In the genomic region with DNA sequence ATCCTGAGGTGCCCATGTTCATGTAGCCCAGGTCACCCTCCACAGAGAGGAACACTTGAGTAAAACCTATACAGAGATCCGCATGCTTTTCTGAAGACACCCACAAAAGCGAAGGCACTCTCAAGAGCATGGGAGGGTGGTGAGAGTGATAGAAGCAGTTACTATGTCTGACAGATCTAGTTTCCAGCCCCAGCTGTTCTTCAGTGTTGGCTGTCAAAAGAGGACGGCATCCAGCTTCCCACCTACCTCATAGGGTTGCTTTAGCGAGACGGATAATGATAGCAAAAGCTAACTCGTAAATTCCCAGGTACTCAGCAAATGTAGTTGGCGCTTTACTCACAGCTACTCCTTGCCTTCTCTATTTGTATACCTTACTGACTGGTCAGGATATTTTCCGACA, we compare ENCODE assay signal across 29 cellular contexts. TPM values are rescaled to one million over a fixed set of nuclear protein-coding genes. Genes with fewer than 3 reads are reported as not detected.
DNase-seq lines count a peak whose midpoint lies in the region; ATAC-seq, FAIRE-seq and TF ChIP-seq lines count a peak whose summit lies in the region.
"Had no signal": no experiment of that assay in that cellular context is flagged by ENCODE, and none has a peak within 500 bp of the region (broad histone marks: within the 10 kb centered on the region; RNA-seq: fewer than 3 reads in every experiment).

No MANE protein-coding gene starts in this region.

- no peak overlapping the region for H3K4me3 ChIP-seq in RWPE2 (ENCODE audit: severe bottlenecking)
- H3K4me3 ChIP-seq: body of pancreas, esophagus squamous epithelium, gastrocnemius medialis, lower lobe of right lung, ovary, uterus had no signal

- peaks cover 36% of the 10 kb centered on the region for H3K27me3 ChIP-seq in RWPE2 (ENCODE audit: insufficient read depth, poor library complexity, severe bottlenecking)
- H3K27me3 ChIP-seq: ovary, testis, uterus had no signal

- no peak for TF ChIP-seq POLR2A in GM12891 (IDR thresholded peaks at IDR 0.05; ENCODE audit: low read depth, low read length)

- ATAC-seq in RWPE2 (ENCODE audit: low read depth) (no peak), left colon (no peak)
- ATAC-seq: body of pancreas, gastrocnemius medialis, lower lobe of right lung, right cardiac atrium, Right ventricle myocardium inferior had no signal

- H3K9me3 ChIP-seq in RWPE2 (ENCODE audit: severe bottlenecking) = no peaks in the 10 kb centered on the region
- H3K9me3 ChIP-seq: body of pancreas, esophagus squamous epithelium, gastrocnemius medialis, lower lobe of right lung, ovary, testis, uterus had no signal

- intact Hi-C loops in left colon (cut with DNase I, micrococcal nuclease) = no loop called here

- no peak overlapping the region for H3K27ac ChIP-seq in RWPE2 (ENCODE audit: poor library complexity, severe bottlenecking)
- H3K27ac ChIP-seq: body of pancreas, esophagus squamous epithelium, lower lobe of right lung, ovary, testis, uterus had no signal

- H3K4me1 ChIP-seq in RWPE2 (ENCODE audit: insufficient read depth, poor library complexity, severe bottlenecking) = no peaks in the 10 kb centered on the region
- H3K4me1 ChIP-seq: testis had no signal

- FAIRE-seq in GM12891 (lab: Jason Lieb, UNC) = no peak
- FAIRE-seq: A204.1, keratinocyte had no signal

- DNase-seq in NCI-H82 (lab: John Stamatoyannopoulos, UW) (peak; percentile 9), NCI-H82 treated with DMSO at 0.1 percent for 48 hours (lab: John Stamatoyannopoulos, UW; ENCODE audit: unreplicated experiment) (no peak), RWPE2 (ENCODE audit: low spot score) (peak; percentile 19), medulla oblongata (ENCODE audit: extremely low spot score) (peak; percentile 2), pons (ENCODE audit: low spot score) (peak; percentile 2), GM12891 (ENCODE audit: insufficient read length, low spot score) (no peak), left colon (no peak)
- no peak for DNase-seq in effector CD8-positive, alpha-beta T cell (lab: John Stamatoyannopoulos, UW)
- DNase-seq: activated CD4-positive, alpha-beta memory T cell treated with anti-CD3 and anti-CD28 coated beads for 36 hours; activated CD8-positive, alpha-beta memory T cell treated with anti-CD3 and anti-CD28 coated beads, Interleukin-2, amount 50 U/mL, for 48 hours; body of pancreas; DMS79 treated with DMSO at 0.1 percent for 48 hours; esophagus squamous epithelium; gastrocnemius medialis; GOT3; lower lobe of right lung; NCI-H146; NCI-H526 treated with DMSO at 0.1 percent for 48 hours; ovary; right cardiac atrium; stimulated activated CD4-positive, alpha-beta T cell treated with anti-CD3 and anti-CD28 coated beads, Interleukin-12 subunit alpha, Interleukin-12 subunit beta, amount 100 ng/mL, for 4 hours; stimulated activated CD4-positive, alpha-beta T cell treated with anti-CD3 and anti-CD28 coated beads, Interleukin-4, amount 100 ng/mL, for 4 hours; stimulated activated naive CD4-positive, alpha-beta T cell; T-helper 9 cell; testis; uterus had no signal

- no peaks in the 10 kb centered on the region for H3K36me3 ChIP-seq in RWPE2 (ENCODE audit: low read depth)
- H3K36me3 ChIP-seq: esophagus squamous epithelium, gastrocnemius medialis, lower lobe of right lung, ovary, uterus had no signal

- TF ChIP-seq CTCF in RWPE2 (IDR thresholded peaks at IDR 0.05; ENCODE audit: poor library complexity, severe bottlenecking) = no peak

TF ChIP-seq in GM12891, 5 proteins besides CTCF, POLR2A, EP300 and RAD21:
- no peak for TF ChIP-seq TAF1 (IDR thresholded peaks at IDR 0.05; ENCODE audit: low read depth, low read length)

RNA-seq across cellular contexts. Expression of a gene that starts 3.0 kb away (rescaled TPM):
- polyA plus RNA-seq in GM12891 (2012; ENCODE audit: low read depth, missing spikeins) = not detected
- 1 to 10 TPM in 1 of 2 donors, under 1 TPM in 1; 0.27 to 1.4 TPM for total RNA-seq in left colon

Comparison
In these comparisons a context has a peak if more than half of its experiments do, and no peak if none do; other contexts are left out.
1. DNase-seq: peak in NCI-H82 (single experiment), RWPE2 (single experiment), medulla oblongata (single experiment) and pons (single experiment); none in NCI-H82 treated with DMSO at 0.1 percent for 48 hours (single experiment), GM12891 (single experiment), effector CD8-positive, alpha-beta T cell (single experiment) and left colon (0 of 2).